Comparison of ENCODE assay signal across 1 cellular context in the genomic region with DNA sequence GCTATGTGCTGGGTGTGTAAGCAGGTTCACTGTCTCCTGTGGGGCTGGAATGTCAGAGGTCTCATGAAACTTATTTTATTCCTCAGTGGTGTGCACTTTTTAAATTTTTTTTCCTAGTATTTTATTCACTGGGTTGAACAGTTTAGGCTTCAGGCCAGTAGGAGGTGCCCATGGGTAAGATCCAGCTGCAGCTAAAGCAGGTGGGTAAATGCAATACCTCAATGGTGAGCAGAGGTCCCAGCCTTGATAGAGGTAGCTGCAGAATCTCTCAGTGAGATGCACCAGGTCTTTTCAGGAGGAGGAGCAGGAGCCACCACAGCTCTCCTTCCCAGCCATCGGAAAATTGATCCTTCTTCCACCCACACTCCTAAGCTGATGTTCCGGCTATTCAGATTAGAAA.
A peak's percentile ranks its signal among the peaks of the same experiment; 100 is the strongest.
TF ChIP-seq lines count a peak whose summit lies in the region.

No MANE protein-coding gene starts in this region.

TF ChIP-seq in K562, 482 proteins besides CTCF, POLR2A, EP300 and RAD21:
- TF ChIP-seq ZNF384 (IDR thresholded peaks at IDR 0.05; ENCODE audit: low read depth, low read length) (0 out of 2 replicates have a peak, but pooled peaks have one; percentile 7), SMC3 (conservative IDR thresholded peaks at IDR 0.05; ENCODE audit: insufficient read depth, low read depth, low read length) (0 out of 2 replicates have a peak, but pooled peaks have one; percentile 27)
- TF ChIP-seq, protein P1, sequence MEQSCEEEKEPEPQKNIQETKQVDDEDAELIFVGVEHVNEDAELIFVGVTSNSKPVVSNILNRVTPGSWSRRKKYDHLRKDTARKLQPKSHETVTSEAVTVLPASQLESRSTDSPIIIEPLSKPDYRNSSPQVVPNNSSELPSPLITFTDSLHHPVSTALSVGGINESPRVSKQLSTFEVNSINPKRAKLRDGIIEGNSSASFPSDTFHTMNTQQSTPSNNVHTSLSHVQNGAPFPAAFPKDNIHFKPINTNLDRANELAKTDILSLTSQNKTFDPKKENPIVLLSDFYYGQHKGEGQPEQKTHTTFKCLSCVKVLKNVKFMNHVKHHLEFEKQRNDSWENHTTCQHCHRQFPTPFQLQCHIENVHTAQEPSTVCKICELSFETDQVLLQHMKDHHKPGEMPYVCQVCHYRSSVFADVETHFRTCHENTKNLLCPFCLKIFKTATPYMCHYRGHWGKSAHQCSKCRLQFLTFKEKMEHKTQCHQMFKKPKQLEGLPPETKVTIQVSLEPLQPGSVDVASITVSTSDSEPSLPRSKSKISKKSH (CRISPR knock-in tag; IDR thresholded peaks at IDR 0.05): no peak
- TF ChIP-seq, protein P2, sequence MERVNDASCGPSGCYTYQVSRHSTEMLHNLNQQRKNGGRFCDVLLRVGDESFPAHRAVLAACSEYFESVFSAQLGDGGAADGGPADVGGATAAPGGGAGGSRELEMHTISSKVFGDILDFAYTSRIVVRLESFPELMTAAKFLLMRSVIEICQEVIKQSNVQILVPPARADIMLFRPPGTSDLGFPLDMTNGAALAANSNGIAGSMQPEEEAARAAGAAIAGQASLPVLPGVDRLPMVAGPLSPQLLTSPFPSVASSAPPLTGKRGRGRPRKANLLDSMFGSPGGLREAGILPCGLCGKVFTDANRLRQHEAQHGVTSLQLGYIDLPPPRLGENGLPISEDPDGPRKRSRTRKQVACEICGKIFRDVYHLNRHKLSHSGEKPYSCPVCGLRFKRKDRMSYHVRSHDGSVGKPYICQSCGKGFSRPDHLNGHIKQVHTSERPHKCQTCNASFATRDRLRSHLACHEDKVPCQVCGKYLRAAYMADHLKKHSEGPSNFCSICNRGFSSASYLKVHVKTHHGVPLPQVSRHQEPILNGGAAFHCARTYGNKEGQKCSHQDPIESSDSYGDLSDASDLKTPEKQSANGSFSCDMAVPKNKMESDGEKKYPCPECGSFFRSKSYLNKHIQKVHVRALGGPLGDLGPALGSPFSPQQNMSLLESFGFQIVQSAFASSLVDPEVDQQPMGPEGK (CRISPR knock-in tag; IDR thresholded peaks at IDR 0.05; ENCODE audit: borderline replicate concordance): no peak
